ENCODE assay signal across 14 cellular contexts in the genomic region with DNA sequence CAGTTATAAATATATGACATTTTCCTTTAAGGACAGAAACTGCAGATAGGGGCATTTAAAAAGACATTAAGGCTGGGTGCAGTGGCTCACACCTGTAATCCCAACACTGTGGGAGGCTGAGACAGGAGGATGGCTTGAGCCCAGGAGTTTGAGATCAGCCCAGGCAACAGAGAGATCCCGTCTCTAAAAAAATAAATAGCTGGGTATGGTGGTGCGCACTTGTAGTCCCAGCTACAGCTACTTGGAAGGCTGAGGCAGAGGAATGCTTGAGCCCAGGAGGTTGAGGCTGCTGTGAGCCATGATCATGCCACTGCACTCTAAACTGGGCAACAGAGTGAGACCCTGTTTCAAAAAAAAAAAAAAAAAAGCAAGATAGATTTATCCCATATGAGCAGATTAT.
DNase-seq lines count a peak whose midpoint lies in the region; ATAC-seq and TF ChIP-seq lines count a peak whose summit lies in the region.
"Had no signal": no experiment of that assay in that cellular context is flagged by ENCODE, and none has a peak within 500 bp of the region (broad histone marks: within the 10 kb centered on the region; RNA-seq: fewer than 3 reads in every experiment).

No MANE protein-coding gene starts in this region.

- peak; percentile 22 for DNase-seq in activated CD8-positive, alpha-beta memory T cell treated with anti-CD3 and anti-CD28 coated beads, Interleukin-2, amount 50 U/mL, for 48 hours
- DNase-seq in activated CD8-positive, alpha-beta memory T cell treated with anti-CD3 and anti-CD28 coated beads for 24 hours = no peak
- DNase-seq in MCF 10A (ENCODE audit: unreplicated experiment) = no peak
- peak; percentile 5 for DNase-seq in mucosa of gallbladder (ENCODE audit: low spot score)
- DNase-seq in thoracic aorta (ENCODE audit: low spot score) = no peak
- DNase-seq: ACHN; activated naive CD4-positive, alpha-beta T cell treated with anti-CD3 and anti-CD28 coated beads for 36 hours; Karpas-422; NCI-H187; NCI-H748 treated with DMSO at 0.1 percent for 48 hours; testis had no signal

- H3K27ac Mint-ChIP-seq in MCF 10A (ENCODE audit: low read depth, unreplicated experiment) = peak overlapping the region; percentile 98
- H3K27ac Mint-ChIP-seq: activated naive CD4-positive, alpha-beta T cell treated with anti-CD3 and anti-CD28 coated beads for 36 hours had no signal

- TF ChIP-seq CTCF in MCF 10A (IDR thresholded peaks at IDR 0.05; ENCODE audit: unreplicated experiment) (no peak), thoracic aorta (IDR thresholded peaks at IDR 0.05) (no peak)

- BruUV-seq in MCF 10A (replicated peaks; lab: Mats Ljungman, UMichigan) = no TSS peak

- ATAC-seq in thoracic aorta (ENCODE audit: insufficient number of reproducible peaks, low FRiP score, low read depth) = no peak
- no peak for ATAC-seq in HG02938 (IDR thresholded peaks at IDR 0.05; ENCODE audit: unreplicated experiment)
- no peak for ATAC-seq in HG03196 (IDR thresholded peaks at IDR 0.05; ENCODE audit: unreplicated experiment)
- no peak for ATAC-seq in HG03045 (IDR thresholded peaks at IDR 0.05; ENCODE audit: unreplicated experiment)

- H3K4me1 ChIP-seq in thoracic aorta (ENCODE audit: control insufficient read depth in 1 of 2, low read depth in 2 of 2) = peaks cover 33 to 75% of the 10 kb centered on the region in 2 donors

- no peaks in the 10 kb centered on the region for H3K27me3 ChIP-seq in thoracic aorta (replicated peaks; ENCODE audit: insufficient read depth)
- H3K27me3 ChIP-seq: testis had no signal

- H3K27ac ChIP-seq in thoracic aorta = peak overlapping the region; percentile 90 to 92
- H3K27ac ChIP-seq: testis had no signal

- no peak overlapping the region for H3K4me3 Mint-ChIP-seq in MCF 10A (ENCODE audit: unreplicated experiment)
- H3K4me3 Mint-ChIP-seq: activated naive CD4-positive, alpha-beta T cell treated with anti-CD3 and anti-CD28 coated beads for 36 hours had no signal

- H3K9me3 Mint-ChIP-seq in MCF 10A (ENCODE audit: unreplicated experiment) = no peaks in the 10 kb centered on the region
- H3K9me3 Mint-ChIP-seq: activated naive CD4-positive, alpha-beta T cell treated with anti-CD3 and anti-CD28 coated beads for 36 hours had no signal

- intact Hi-C loops in MCF 10A (cut with micrococcal nuclease) = loop anchor here (2.0 to 5.0 kb wide), 3 partner anchors 63 to 130 kb away; a partner anchor contains a TSS

- H3K9me3 ChIP-seq in thoracic aorta = no peaks in the 10 kb centered on the region
- H3K9me3 ChIP-seq: testis had no signal

- no peaks in the 10 kb centered on the region for H3K27me3 Mint-ChIP-seq in MCF 10A (ENCODE audit: insufficient read depth, unreplicated experiment)

- no peak overlapping the region for H3K4me3 ChIP-seq in thoracic aorta
- H3K4me3 ChIP-seq: testis had no signal

- H3K36me3 ChIP-seq in thoracic aorta = no peaks in the 10 kb centered on the region

- CTCF ChIA-PET in MCF 10A (lab: Yijun Ruan, JAX) = interaction anchor here (0.7 to 8.4 kb wide), 8 partner anchors 13 to 131 kb away, joined by 3 to 103 read pairs (median 10); no protein-coding TSS in a partner anchor

- POLR2A ChIA-PET in MCF 10A (lab: Yijun Ruan, JAX) = interaction anchor here (0.5 to 26.2 kb wide), 14 partner anchors 9 to 146 kb away, joined by 3 to 1058 read pairs (median 12); a partner anchor contains a TSS

- H3K36me3 Mint-ChIP-seq in MCF 10A (ENCODE audit: insufficient read depth, unreplicated experiment) = peaks cover 69% of the 10 kb centered on the region

- peaks cover 54% of the 10 kb centered on the region for H3K4me1 Mint-ChIP-seq in MCF 10A (ENCODE audit: insufficient read depth, unreplicated experiment)

Comparison
In these comparisons a context has a peak if more than half of its experiments do, and no peak if none do; other contexts are left out.
1. DNase-seq: peak in activated CD8-positive, alpha-beta memory T cell treated with anti-CD3 and anti-CD28 coated beads, Interleukin-2, amount 50 U/mL, for 48 hours (single experiment) and mucosa of gallbladder (single experiment); none in activated CD8-positive, alpha-beta memory T cell treated with anti-CD3 and anti-CD28 coated beads for 24 hours (single experiment), MCF 10A (single experiment) and thoracic aorta (single experiment).